Comparison of ENCODE assay signal across 19 cellular contexts in the genomic region with DNA sequence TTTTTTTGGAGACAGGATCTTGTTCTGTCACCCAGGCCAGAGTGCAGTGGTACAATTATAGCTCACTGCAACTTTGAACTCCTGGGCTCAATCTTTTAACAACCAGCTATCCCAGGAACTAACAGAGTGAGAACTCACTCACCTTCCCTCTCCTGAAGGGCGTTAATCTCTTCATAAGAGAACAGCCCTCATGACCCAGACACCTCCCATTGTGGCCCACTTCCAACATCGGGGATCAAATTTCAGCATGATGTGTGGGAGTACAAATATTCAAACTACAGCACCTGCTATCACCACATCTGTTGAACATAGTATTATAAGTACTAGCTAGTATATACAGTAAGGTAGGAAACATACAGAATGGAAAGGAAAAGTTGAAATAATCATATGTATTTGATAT.
A peak's percentile ranks its signal among the peaks of the same experiment; 100 is the strongest.
DNase-seq lines count a peak whose midpoint lies in the region; ATAC-seq and TF ChIP-seq lines count a peak whose summit lies in the region.
"Had no signal": no experiment of that assay in that cellular context is flagged by ENCODE, and none has a peak within 500 bp of the region (broad histone marks: within the 10 kb centered on the region; RNA-seq: fewer than 3 reads in every experiment).

No MANE protein-coding gene starts in this region.

- no peak overlapping the region for H3K4me3 Mint-ChIP-seq in MCF 10A (ENCODE audit: unreplicated experiment)
- no peak overlapping the region for H3K4me3 Mint-ChIP-seq in stimulated activated effector memory CD8-positive, alpha-beta T cell treated with anti-CD3 and anti-CD28 coated beads, Interleukin-12 subunit alpha, Interleukin-12 subunit beta, amount 100 ng/mL, for 72 hours
- no peak overlapping the region for H3K4me3 Mint-ChIP-seq in activated CD4-positive, alpha-beta T cell treated with anti-CD3 and anti-CD28 coated beads for 36 hours
- H3K4me3 Mint-ChIP-seq: activated B cell treated with CpG ODN at 0.5 μM for 24 hours; activated T-cell treated with anti-CD3 and anti-CD28 coated beads, Interleukin-2, amount 50 U/mL, for 72 hours had no signal

- H3K9me3 Mint-ChIP-seq in MCF 10A (ENCODE audit: unreplicated experiment), result peaks cover 8% of the 10 kb centered on the region
- peaks cover 6% of the 10 kb centered on the region for H3K9me3 Mint-ChIP-seq in stimulated activated effector memory CD8-positive, alpha-beta T cell treated with anti-CD3 and anti-CD28 coated beads, Interleukin-12 subunit alpha, Interleukin-12 subunit beta, amount 100 ng/mL, for 72 hours
- peaks cover 2% of the 10 kb centered on the region for H3K9me3 Mint-ChIP-seq in activated CD4-positive, alpha-beta T cell treated with anti-CD3 and anti-CD28 coated beads for 36 hours (ENCODE audit: low read depth)

- H3K4me1 Mint-ChIP-seq in MCF 10A (ENCODE audit: insufficient read depth, unreplicated experiment), result no peaks in the 10 kb centered on the region
- no peaks in the 10 kb centered on the region for H3K4me1 Mint-ChIP-seq in stimulated activated effector memory CD8-positive, alpha-beta T cell treated with anti-CD3 and anti-CD28 coated beads, Interleukin-12 subunit alpha, Interleukin-12 subunit beta, amount 100 ng/mL, for 72 hours
- H3K4me1 Mint-ChIP-seq in activated CD4-positive, alpha-beta T cell treated with anti-CD3 and anti-CD28 coated beads for 36 hours, result no peaks in the 10 kb centered on the region
- H3K4me1 Mint-ChIP-seq: activated B cell treated with CpG ODN at 0.5 μM for 24 hours had no signal

- no peaks in the 10 kb centered on the region for H3K36me3 ChIP-seq in breast epithelium
- no peaks in the 10 kb centered on the region for H3K36me3 ChIP-seq in heart left ventricle
- no peaks in the 10 kb centered on the region for H3K36me3 ChIP-seq in upper lobe of right lung
- H3K36me3 ChIP-seq: uterus had no signal

- H3K4me1 ChIP-seq in breast epithelium (no peaks in the 10 kb centered on the region), heart left ventricle (peaks cover 0 to 7% (median 0%) of the 10 kb centered on the region in 12 donors), upper lobe of right lung (no peaks in the 10 kb centered on the region)
- H3K4me1 ChIP-seq: uterus had no signal

- H3K36me3 Mint-ChIP-seq in MCF 10A (ENCODE audit: insufficient read depth, unreplicated experiment), result no peaks in the 10 kb centered on the region
- H3K36me3 Mint-ChIP-seq in stimulated activated effector memory CD8-positive, alpha-beta T cell treated with anti-CD3 and anti-CD28 coated beads, Interleukin-12 subunit alpha, Interleukin-12 subunit beta, amount 100 ng/mL, for 72 hours, result no peaks in the 10 kb centered on the region
- no peaks in the 10 kb centered on the region for H3K36me3 Mint-ChIP-seq in activated CD4-positive, alpha-beta T cell treated with anti-CD3 and anti-CD28 coated beads for 36 hours (ENCODE audit: low read depth)

- peaks cover 10 to 17% of the 10 kb centered on the region in 2 donors for H3K9me3 ChIP-seq in breast epithelium
- H3K9me3 ChIP-seq in heart left ventricle, result peaks cover 0 to 9% (median 5%) of the 10 kb centered on the region in 12 donors
- peaks cover 4% of the 10 kb centered on the region for H3K9me3 ChIP-seq in upper lobe of right lung
- H3K9me3 ChIP-seq: SK-N-SH, uterus had no signal

- H3K27me3 ChIP-seq in breast epithelium (no peaks in the 10 kb centered on the region), heart left ventricle (no peaks in the 10 kb centered on the region), upper lobe of right lung (no peaks in the 10 kb centered on the region)
- H3K27me3 ChIP-seq: uterus had no signal

- DNase-seq in MCF 10A (ENCODE audit: unreplicated experiment) (peak; percentile 47), breast epithelium (ENCODE audit: low spot score in 2 of 2) (no peak), NCI-H526 (lab: John Stamatoyannopoulos, UW) (peak; percentile 46 to 64), heart left ventricle (peak in 1 of 5 donors; percentile 36), upper lobe of right lung (no peak), NCI-H2107 (lab: John Stamatoyannopoulos, UW) (no peak)
- DNase-seq in stimulated activated effector memory CD8-positive, alpha-beta T cell treated with anti-CD3 and anti-CD28 coated beads, Interleukin-12 subunit alpha, Interleukin-12 subunit beta, amount 100 ng/mL, for 72 hours (ENCODE audit: low spot score in 2 of 2), result no peak
- DNase-seq in activated CD4-positive, alpha-beta T cell treated with anti-CD3 and anti-CD28 coated beads for 36 hours, result no peak
- DNase-seq: activated B cell treated with CpG ODN at 0.5 μM for 24 hours; activated T-cell treated with anti-CD3 and anti-CD28 coated beads, Interleukin-2, amount 50 U/mL, for 72 hours; aorta; effector memory CD4-positive, alpha-beta T cell; EL; glutamatergic neuron; Kasumi-1; SK-N-SH; stimulated activated CD8-positive, alpha-beta memory T cell treated with anti-CD3 and anti-CD28 coated beads, Interleukin-4, amount 100 ng/mL, for 48 hours; uterus had no signal

- no peak overlapping the region for H3K27ac Mint-ChIP-seq in MCF 10A (ENCODE audit: low read depth, unreplicated experiment)
- no peak overlapping the region for H3K27ac Mint-ChIP-seq in stimulated activated effector memory CD8-positive, alpha-beta T cell treated with anti-CD3 and anti-CD28 coated beads, Interleukin-12 subunit alpha, Interleukin-12 subunit beta, amount 100 ng/mL, for 72 hours
- no peak overlapping the region for H3K27ac Mint-ChIP-seq in activated CD4-positive, alpha-beta T cell treated with anti-CD3 and anti-CD28 coated beads for 36 hours
- H3K27ac Mint-ChIP-seq: activated B cell treated with CpG ODN at 0.5 μM for 24 hours; activated T-cell treated with anti-CD3 and anti-CD28 coated beads, Interleukin-2, amount 50 U/mL, for 72 hours had no signal

- no TSS peak for BruUV-seq in MCF 10A (replicated peaks; lab: Mats Ljungman, UMichigan)

- CTCF ChIA-PET in MCF 10A (lab: Yijun Ruan, JAX), result interaction anchor here (0.6 kb wide), 2 partner anchors 43 to 166 kb away, joined by 3 to 4 read pairs; no protein-coding TSS in a partner anchor
- CTCF ChIA-PET in activated CD4-positive, alpha-beta T cell treated with anti-CD3 and anti-CD28 coated beads for 36 hours (lab: Charles Lee), result no interaction called here

- ATAC-seq in heart left ventricle (peak; percentile 67 to 81 (median 78)), upper lobe of right lung (peak; percentile 75)
- ATAC-seq in stimulated activated effector memory CD8-positive, alpha-beta T cell treated with anti-CD3 and anti-CD28 coated beads, Interleukin-12 subunit alpha, Interleukin-12 subunit beta, amount 100 ng/mL, for 72 hours, result no peak
- no peak for ATAC-seq in activated CD4-positive, alpha-beta T cell treated with anti-CD3 and anti-CD28 coated beads for 36 hours
- ATAC-seq: activated T-cell treated with anti-CD3 and anti-CD28 coated beads, Interleukin-2, amount 50 U/mL, for 72 hours; left lobe of liver had no signal

- POLR2A ChIA-PET in MCF 10A (lab: Yijun Ruan, JAX), result no interaction called here
- POLR2A ChIA-PET in activated CD4-positive, alpha-beta T cell treated with anti-CD3 and anti-CD28 coated beads for 36 hours (lab: Charles Lee), result no interaction called here

- intact Hi-C loops in MCF 10A (cut with micrococcal nuclease) (no loop called here), breast epithelium (cut with DNase I; ENCODE audit: low total_unique reads) (no loop called here), heart left ventricle (cut with DNase I) (no loop called here), upper lobe of right lung (cut with DNase I) (no loop called here)
- intact Hi-C loops in activated CD4-positive, alpha-beta T cell treated with anti-CD3 and anti-CD28 coated beads for 36 hours (cut with DNase I, micrococcal nuclease), result no loop called here

- H3K4me3 ChIP-seq in breast epithelium, result no peak overlapping the region
- H3K4me3 ChIP-seq in heart left ventricle, result peak overlapping the region in 1 of 12 donors; percentile 5
- no peak overlapping the region for H3K4me3 ChIP-seq in upper lobe of right lung
- H3K4me3 ChIP-seq: uterus had no signal

- no peak for TF ChIP-seq CTCF in MCF 10A (IDR thresholded peaks at IDR 0.05; ENCODE audit: unreplicated experiment)
- no peak for TF ChIP-seq CTCF in breast epithelium (IDR thresholded peaks at IDR 0.05)
- TF ChIP-seq CTCF in heart left ventricle (IDR thresholded peaks at IDR 0.05), result no peak
- TF ChIP-seq CTCF in upper lobe of right lung (IDR thresholded peaks at IDR 0.05), result no peak

- no peak for TF ChIP-seq POLR2A in breast epithelium (IDR thresholded peaks at IDR 0.05)
- TF ChIP-seq POLR2A in heart left ventricle (IDR thresholded peaks at IDR 0.05), result no peak

- H3K27me3 Mint-ChIP-seq in MCF 10A (ENCODE audit: insufficient read depth, unreplicated experiment), result peaks cover 9% of the 10 kb centered on the region
- no peaks in the 10 kb centered on the region for H3K27me3 Mint-ChIP-seq in activated CD4-positive, alpha-beta T cell treated with anti-CD3 and anti-CD28 coated beads for 36 hours
- H3K27me3 Mint-ChIP-seq: activated B cell treated with CpG ODN at 0.5 μM for 24 hours had no signal

- H3K27ac ChIP-seq in breast epithelium (no peak overlapping the region), heart left ventricle (peak overlapping the region in 8 of 12 donors; percentile 13 to 55 (median 36)), upper lobe of right lung (no peak overlapping the region)
- H3K27ac ChIP-seq: uterus had no signal

- WGBS in heart left ventricle, 4 donors, result 42 to 63% (median 47%) methylated on average over 2 of the region's 2 CpGs

Comparison
In these comparisons a context has a peak if more than half of its experiments do, and no peak if none do; other contexts are left out.
1. DNase-seq: peak in MCF 10A (single experiment) and NCI-H526 (2 of 2); none in breast epithelium (0 of 2), upper lobe of right lung (single experiment), stimulated activated effector memory CD8-positive, alpha-beta T cell treated with anti-CD3 and anti-CD28 coated beads, Interleukin-12 subunit alpha, Interleukin-12 subunit beta, amount 100 ng/mL, for 72 hours (0 of 2), activated CD4-positive, alpha-beta T cell treated with anti-CD3 and anti-CD28 coated beads for 36 hours (single experiment) and NCI-H2107 (single experiment).
2. H3K27ac ChIP-seq: peak in heart left ventricle (8 of 12); none in breast epithelium (0 of 2) and upper lobe of right lung (single experiment).
3. ATAC-seq: peak in heart left ventricle (4 of 4) and upper lobe of right lung (single experiment); none in stimulated activated effector memory CD8-positive, alpha-beta T cell treated with anti-CD3 and anti-CD28 coated beads, Interleukin-12 subunit alpha, Interleukin-12 subunit beta, amount 100 ng/mL, for 72 hours (single experiment) and activated CD4-positive, alpha-beta T cell treated with anti-CD3 and anti-CD28 coated beads for 36 hours (single experiment).